8 cellular contexts compared by ENCODE assay signal in genomic region chrX:2691543-2692220, GRCh38. TPM values are rescaled to one million over a fixed set of nuclear protein-coding genes. Genes with fewer than 3 reads are reported as not detected.
A peak's percentile ranks its signal among the peaks of the same experiment; 100 is the strongest.
DNase-seq lines count a peak whose midpoint lies in the region; ATAC-seq, FAIRE-seq and TF ChIP-seq lines count a peak whose summit lies in the region.

No MANE protein-coding gene starts in this region.

- no peaks in the 10 kb centered on the region for H3K27me3 Mint-ChIP-seq in naive thymus-derived CD8-positive, alpha-beta T cell

- peak overlapping the region; percentile 73 to 96 (median 88) for H3K27ac Mint-ChIP-seq in naive thymus-derived CD8-positive, alpha-beta T cell

- TF ChIP-seq CTCF in BE2C (IDR thresholded peaks at IDR 0.05; ENCODE audit: low read depth, low read length), result no peak
- no peak for TF ChIP-seq CTCF in HCT116 (IDR thresholded peaks at IDR 0.05 in 2 of 3, conservative IDR thresholded peaks at IDR 0.05 in 1 of 3; ENCODE audit: borderline replicate concordance in 1 of 3, insufficient read depth in 1 of 3, low read depth in 2 of 3, low read length in 2 of 3)
- TF ChIP-seq CTCF in endothelial cell of umbilical vein (IDR thresholded peaks at IDR 0.05; ENCODE audit: extremely low read depth in 1 of 2, insufficient read depth in 1 of 2, low read depth in 1 of 2, low read length in 2 of 2), result no peak

- CTCF ChIA-PET in HCT116 (lab: Charles Lee), result no interaction called here
- CTCF ChIA-PET in endothelial cell of umbilical vein (lab: Charles Lee), result no interaction called here

- H2AFZ ChIP-seq in HCT116 (ENCODE audit: low read depth, low read length, poor library complexity, severe bottlenecking), result no peak overlapping the region
- peak overlapping the region; percentile 39 for H2AFZ ChIP-seq in endothelial cell of umbilical vein (ENCODE audit: low read depth, low read length)

- no peaks in the 10 kb centered on the region for H3K27me3 ChIP-seq in BE2C
- H3K27me3 ChIP-seq in HCT116 (ENCODE audit: insufficient read depth, low read length), result no peaks in the 10 kb centered on the region
- no peaks in the 10 kb centered on the region for H3K27me3 ChIP-seq in endothelial cell of umbilical vein (ENCODE audit: control insufficient read depth in 2 of 2, insufficient read depth in 2 of 2, low read length in 2 of 2)

- BruUV-seq in HCT116 (replicated peaks; lab: Mats Ljungman, UMichigan) (TSS peak; percentile 70), endothelial cell of umbilical vein (replicated peaks; lab: Mats Ljungman, UMichigan) (TSS peak; percentile 44)

- H3K79me2 ChIP-seq in HCT116 (ENCODE audit: insufficient read depth, low read length) (peaks cover 39% of the 10 kb centered on the region), endothelial cell of umbilical vein (ENCODE audit: control insufficient read depth, insufficient read depth, low read length) (peaks cover 48% of the 10 kb centered on the region)

- RAD21 ChIA-PET in HCT116 (lab: Charles Lee; ENCODE audit: low non-redundant PET in 1 of 2, low total read pairs in 2 of 2, uncharacterized antibody in 2 of 2, unreplicated experiment in 2 of 2), result no interaction called here

- TF ChIP-seq RAD21 in HCT116 (IDR thresholded peaks at IDR 0.05; ENCODE audit: low read depth), result no peak

- H3K4me2 ChIP-seq in HCT116 (ENCODE audit: low read length) (peak overlapping the region; percentile 89), endothelial cell of umbilical vein (ENCODE audit: insufficient read depth, low read length) (peak overlapping the region; percentile 99)

- H3K36me3 ChIP-seq in BE2C, result no peaks in the 10 kb centered on the region
- no peaks in the 10 kb centered on the region for H3K36me3 ChIP-seq in HCT116 (ENCODE audit: control insufficient read depth in 1 of 2, insufficient read depth in 2 of 2, low read length in 2 of 2)
- H3K36me3 ChIP-seq in SK-N-MC (ENCODE audit: insufficient read depth, low read length), result no peaks in the 10 kb centered on the region; the same call in none of the 2 replicates
- no peaks in the 10 kb centered on the region for H3K36me3 ChIP-seq in endothelial cell of umbilical vein (ENCODE audit: control insufficient read depth in 2 of 2, extremely low read depth in 1 of 2, insufficient read depth in 2 of 2, low read length in 2 of 2)

- H3K9ac ChIP-seq in HCT116 (ENCODE audit: low read length) (peak overlapping the region; percentile 82), SK-N-MC (ENCODE audit: insufficient read length) (peak overlapping the region; percentile 90), endothelial cell of umbilical vein (replicated peaks; ENCODE audit: extremely low read depth, insufficient read depth, low read length) (peak overlapping the region; percentile 98)

- H3K4me3 ChIP-seq in BE2C (ENCODE audit: low read depth, low read length) (peak overlapping the region; percentile 31), HCT116 (replicated peaks in 1 of 2; ENCODE audit: low read depth in 1 of 2, low read length in 2 of 2) (peak overlapping the region; percentile 72 to 75), SK-N-MC (peak overlapping the region; percentile 85), endothelial cell of umbilical vein (replicated peaks in 1 of 3; ENCODE audit: insufficient read depth in 1 of 3, low read depth in 1 of 3, low read length in 3 of 3) (peak overlapping the region; percentile 76 to 100 (median 92))

- no peaks in the 10 kb centered on the region for H3K9me2 ChIP-seq in HCT116 (ENCODE audit: insufficient read depth)

- peaks cover 43 to 53% (median 47%) of the 10 kb centered on the region in 4 donors for H3K4me1 Mint-ChIP-seq in naive thymus-derived CD8-positive, alpha-beta T cell

- POLR2A ChIA-PET in HCT116 (lab: Charles Lee), result no interaction called here
- POLR2A ChIA-PET in endothelial cell of umbilical vein (lab: Charles Lee), result no interaction called here
- POLR2A ChIA-PET in naive thymus-derived CD8-positive, alpha-beta T cell (lab: Charles Lee), result no interaction called here

- H3K36me3 Mint-ChIP-seq in naive thymus-derived CD8-positive, alpha-beta T cell, result peaks cover 0 to 2% (median 0%) of the 10 kb centered on the region in 3 donors

- TF ChIP-seq POLR2A in HCT116 (IDR thresholded peaks at IDR 0.05; ENCODE audit: borderline replicate concordance, extremely low read depth, insufficient read depth, insufficient read length), result no peak
- no peak for TF ChIP-seq POLR2A in endothelial cell of umbilical vein (IDR thresholded peaks at IDR 0.05; ENCODE audit: low read depth, low read length)

- H3K9me3 Mint-ChIP-seq in naive thymus-derived CD8-positive, alpha-beta T cell, result peaks cover 0 to 2% (median 0%) of the 10 kb centered on the region in 9 donors

- intact Hi-C loops in HCT116 (cut with micrococcal nuclease) (no loop called here), endothelial cell of umbilical vein (cut with micrococcal nuclease) (loop anchor here (1.0 to 5.0 kb wide), 4 partner anchors 15 to 1238 kb away; partner anchors contain the start of gene ARSD)

- dilution Hi-C loops in endothelial cell of umbilical vein (cut with MboI; ENCODE audit: extremely low pct_ligation_motif_present, low sequenced_read_pairs), result no loop called here

- no peak for FAIRE-seq in endothelial cell of umbilical vein (lab: Jason Lieb, UNC)

- H3K4me3 Mint-ChIP-seq in naive thymus-derived CD8-positive, alpha-beta T cell, result peak overlapping the region; percentile 92 to 99 (median 96)

- H3K9me3 ChIP-seq in BE2C (no peaks in the 10 kb centered on the region), HCT116 (ENCODE audit: control insufficient read depth in 1 of 2, insufficient read depth in 1 of 2, low read depth in 1 of 2, low read length in 2 of 2) (no peaks in the 10 kb centered on the region), SK-N-MC (ENCODE audit: low read depth, low read length) (no peaks in the 10 kb centered on the region), endothelial cell of umbilical vein (replicated peaks; ENCODE audit: control insufficient read depth, insufficient read depth, low read length) (no peaks in the 10 kb centered on the region)

- H3K4me1 ChIP-seq in BE2C (no peaks in the 10 kb centered on the region), HCT116 (ENCODE audit: control insufficient read depth in 1 of 2, insufficient read depth in 2 of 2, low read length in 2 of 2) (peaks cover 0 to 27% of the 10 kb centered on the region in 2 experiments; a peak in 2 of 4 replicates), endothelial cell of umbilical vein (ENCODE audit: control insufficient read depth, extremely low read depth, insufficient read depth, low read length) (peaks cover 43% of the 10 kb centered on the region)

- H3K27ac ChIP-seq in HCT116 (ENCODE audit: low read depth, low read length) (peak overlapping the region; percentile 53; the same call in 1 of the 2 replicates), SK-N-MC (peak overlapping the region; percentile 81), endothelial cell of umbilical vein (ENCODE audit: insufficient read depth, low read depth, low read length) (peak overlapping the region; percentile 76)

- H3K9me1 ChIP-seq in endothelial cell of umbilical vein (replicated peaks; ENCODE audit: control insufficient read depth, extremely low read depth, insufficient read depth, low read length), result no peaks in the 10 kb centered on the region

- H4K20me1 ChIP-seq in HCT116 (ENCODE audit: insufficient read depth), result no peaks in the 10 kb centered on the region
- no peaks in the 10 kb centered on the region for H4K20me1 ChIP-seq in endothelial cell of umbilical vein (replicated peaks; ENCODE audit: control insufficient read depth, extremely low read depth, insufficient read depth, low read length)

- DNase-seq in BE2C (no peak), HCT116 (ENCODE audit: low read depth, low spot score) (no peak), SK-N-MC (ENCODE audit: low read depth, low spot score) (no peak), endothelial cell of umbilical vein (ENCODE audit: low read depth, low spot score) (peak; percentile 53), NCI-H526 (lab: John Stamatoyannopoulos, UW) (no peak), iPS-NIHi11 (ENCODE audit: low spot score) (no peak)
- no peak for DNase-seq in naive thymus-derived CD8-positive, alpha-beta T cell

- ATAC-seq in HCT116 (peak; percentile 43), HG02588 (IDR thresholded peaks at IDR 0.05; ENCODE audit: unreplicated experiment) (no peak)
- ATAC-seq in naive thymus-derived CD8-positive, alpha-beta T cell, result peak; percentile 0 to 2

TF ChIP-seq in HCT116, 20 proteins besides CTCF, POLR2A, EP300 and RAD21:
- TF ChIP-seq MAX (IDR thresholded peaks at IDR 0.05) (no peak), CEBPB (IDR thresholded peaks at IDR 0.05; ENCODE audit: low read depth) (no peak), ZFX (IDR thresholded peaks at IDR 0.05) (peak; percentile 31; the same call in 1 of the 2 replicates), YY1 (IDR thresholded peaks at IDR 0.05; ENCODE audit: extremely low read depth, insufficient replicate concordance, low read depth, low read length) (no peak), CBX3 (IDR thresholded peaks at IDR 0.05; ENCODE audit: low read depth) (no peak)

TF ChIP-seq in endothelial cell of umbilical vein, 7 proteins besides CTCF, POLR2A, EP300 and RAD21 (continues in another document):
- TF ChIP-seq EZH2 (IDR thresholded peaks at IDR 0.05; ENCODE audit: borderline replicate concordance, low read depth, low read length, severe bottlenecking), result no peak
- no peak for TF ChIP-seq GATA2 (IDR thresholded peaks at IDR 0.05; ENCODE audit: insufficient read depth, insufficient read length, low read depth, low read length)
- no peak for TF ChIP-seq POLR2AphosphoS5 (IDR thresholded peaks at IDR 0.05; ENCODE audit: insufficient read depth, low read depth, low read length)
- TF ChIP-seq JUN (IDR thresholded peaks at IDR 0.05; ENCODE audit: borderline replicate concordance, insufficient read depth, insufficient read length, low read depth), result no peak
- no peak for TF ChIP-seq MYC (IDR thresholded peaks at IDR 0.05; ENCODE audit: low read depth, low read length)
- TF ChIP-seq MAX (IDR thresholded peaks at IDR 0.05; ENCODE audit: insufficient read depth, insufficient read length), result no peak

RNA-seq across cellular contexts. Expression of gene CD99, which starts 0.6 kb away (rescaled TPM):
- 0.99 TPM for polyA plus RNA-seq in BE2C (2012; ENCODE audit: insufficient read depth, insufficient read length, low read depth)
- total RNA-seq in HCT116 (2021; ENCODE audit: unreplicated experiment), result 59.6 TPM
- 88.4 and 90.1 TPM in 2 replicates for polyA plus RNA-seq in HCT116 (2012)
- 641 and 654 TPM in 2 replicates for total RNA-seq in endothelial cell of umbilical vein
- 364 and 474 TPM in 2 replicates for polyA plus RNA-seq in endothelial cell of umbilical vein
- 464 and 610 TPM in 2 replicates for polyA plus RNA-seq in endothelial cell of umbilical vein (2011; cell fraction: cytosol; rRNA removed)
- polyA plus RNA-seq in endothelial cell of umbilical vein (2011; cell fraction: nucleus; rRNA removed), result 271 and 326 TPM in 2 replicates
- polyA plus RNA-seq in endothelial cell of umbilical vein (2012), result 519 and 816 TPM in 2 replicates
- 211 and 221 TPM in 2 replicates for polyA minus RNA-seq in endothelial cell of umbilical vein
- polyA minus RNA-seq in endothelial cell of umbilical vein (2011; cell fraction: cytosol; rRNA and poly(A)+ RNA removed), result 55.5 TPM
- polyA minus RNA-seq in endothelial cell of umbilical vein (2011; cell fraction: nucleus; rRNA and poly(A)+ RNA removed), result 67.1 and 74.9 TPM in 2 replicates
- total RNA-seq in naive thymus-derived CD8-positive, alpha-beta T cell, result 100 to 1,000 TPM; 123 to 124 TPM
- polyA plus RNA-seq in naive thymus-derived CD8-positive, alpha-beta T cell, result 100 to 1,000 TPM; 120 to 218 (median 137) TPM

Comparison
In these comparisons a context has a peak if more than half of its experiments do, and no peak if none do; other contexts are left out.
1. H3K4me3 ChIP-seq: peak in every context shown above with its lines; median percentile 92 in endothelial cell of umbilical vein; 85 in SK-N-MC; 74 in HCT116; 31 in BE2C.